10 cellular contexts compared by ENCODE assay signal in the genomic region with DNA sequence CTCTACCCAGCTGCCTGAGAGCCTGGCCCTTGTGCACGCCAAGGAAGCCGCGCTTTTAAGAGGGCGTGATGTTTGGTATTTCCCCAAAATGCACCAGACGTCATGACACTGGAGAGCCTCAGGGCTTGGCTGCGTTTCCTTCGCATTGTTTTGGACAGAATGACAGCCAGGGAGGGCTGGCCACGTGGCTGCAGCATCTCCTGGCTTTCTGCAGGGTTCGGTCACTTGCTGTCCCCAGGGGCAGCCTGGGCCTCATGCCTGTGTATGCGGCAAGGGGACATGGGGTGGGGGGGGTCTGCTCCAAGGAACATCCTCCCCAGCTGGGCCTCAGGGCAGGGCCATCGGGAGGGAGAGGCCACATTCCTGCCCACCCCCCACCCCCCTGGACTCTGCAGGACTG. TPM values are rescaled to one million over a fixed set of nuclear protein-coding genes. Genes with fewer than 3 reads are reported as not detected.
A peak's percentile ranks its signal among the peaks of the same experiment; 100 is the strongest.
DNase-seq lines count a peak whose midpoint lies in the region; ATAC-seq and TF ChIP-seq lines count a peak whose summit lies in the region.
"Had no signal": no experiment of that assay in that cellular context is flagged by ENCODE, and none has a peak within 500 bp of the region (broad histone marks: within the 10 kb centered on the region; RNA-seq: fewer than 3 reads in every experiment).

No MANE protein-coding gene starts in this region.

- DNase-seq in SIG-M5 treated with dmso at 0.1 percent for 504 hours (lab: John Stamatoyannopoulos, UW; ENCODE audit: unreplicated experiment) (peak; percentile 23), SIG-M5 (lab: John Stamatoyannopoulos, UW) (no peak), activated B cell treated with CpG ODN at 0.5 μM for 24 hours (no peak), heart right ventricle (peak; percentile 71 to 82), H7 (no peak)
- DNase-seq in stimulated activated naive CD8-positive, alpha-beta T cell treated with anti-CD3 and anti-CD28 coated beads, Interleukin-15, Interleukin-2, amounts not matched to agents 100 U/mL and 50 U/mL, for 24 hours: no peak
- DNase-seq in stimulated activated CD4-positive, alpha-beta T cell treated with anti-CD3 and anti-CD28 coated beads, Interleukin-4, amount 100 ng/mL, for 1 hour: no peak
- DNase-seq: cerebellar nuclear complex, tibial artery had no signal

- peaks cover 41% of the 10 kb centered on the region for H3K4me1 Mint-ChIP-seq in activated B cell treated with CpG ODN at 0.5 μM for 24 hours

- no peak overlapping the region for H3K4me3 Mint-ChIP-seq in activated B cell treated with CpG ODN at 0.5 μM for 24 hours

- TF ChIP-seq CTCF in activated B cell treated with CpG ODN at 0.5 μM for 24 hours (IDR thresholded peaks at IDR 0.05) (no peak), heart right ventricle (IDR thresholded peaks at IDR 0.05) (no peak)

- intact Hi-C loops in activated B cell treated with CpG ODN at 0.5 μM for 24 hours (cut with micrococcal nuclease): no loop called here
- intact Hi-C loops in heart right ventricle (cut with DNase I): loop anchor here in 4 of 10 donors (5.0 to 10.0 kb wide), 4 partner anchors 45 to 288 kb away; partner anchors contain the start of genes AHNAK2 (in 1 of the 4) and CRIP1 (in 1 of the 4)

- POLR2A ChIA-PET in activated B cell treated with CpG ODN at 0.5 μM for 24 hours (lab: Charles Lee): no interaction called here

- H3K27me3 ChIP-seq in heart right ventricle: peaks cover 8 to 93% (median 46%) of the 10 kb centered on the region in 7 donors
- H3K27me3 ChIP-seq in H7 (ENCODE audit: control insufficient read depth, insufficient read depth, low read length): peaks cover 3% of the 10 kb centered on the region; the same call in 1 of the 2 replicates

- CTCF ChIA-PET in activated B cell treated with CpG ODN at 0.5 μM for 24 hours (lab: Charles Lee): no interaction called here

- H3K4me1 ChIP-seq in heart right ventricle: peaks cover 28 to 97% (median 83%) of the 10 kb centered on the region in 9 donors

- H3K27ac Mint-ChIP-seq in activated B cell treated with CpG ODN at 0.5 μM for 24 hours: no peak overlapping the region

- WGBS in heart right ventricle, 2 donors: 9% methylated on average over 11 of the region's 11 CpGs

- no peaks in the 10 kb centered on the region for H3K9me3 Mint-ChIP-seq in activated B cell treated with CpG ODN at 0.5 μM for 24 hours

- ATAC-seq in activated B cell treated with CpG ODN at 0.5 μM for 24 hours (ENCODE audit: low read depth) (peak; percentile 41), heart right ventricle (peak; percentile 25 to 61 (median 43)), HG03139 (IDR thresholded peaks at IDR 0.05; ENCODE audit: unreplicated experiment) (no peak)
- peak; percentile 19 for ATAC-seq in stimulated activated naive CD8-positive, alpha-beta T cell treated with anti-CD3 and anti-CD28 coated beads, Interleukin-15, Interleukin-2, amounts not matched to agents 100 U/mL and 50 U/mL, for 24 hours

- H3K9me3 ChIP-seq in heart right ventricle: no peaks in the 10 kb centered on the region
- H3K9me3 ChIP-seq: tibial artery had no signal

- H3K4me3 ChIP-seq in heart right ventricle (peak overlapping the region in 5 of 10 donors; percentile 6 to 38 (median 30)), H7 (ENCODE audit: insufficient read depth, low read depth, low read length) (no peak overlapping the region)

- H3K27me3 Mint-ChIP-seq in activated B cell treated with CpG ODN at 0.5 μM for 24 hours: peaks cover 38% of the 10 kb centered on the region

- H3K36me3 Mint-ChIP-seq in activated B cell treated with CpG ODN at 0.5 μM for 24 hours (ENCODE audit: low read depth): no peaks in the 10 kb centered on the region

- H3K36me3 ChIP-seq in heart right ventricle (no peaks in the 10 kb centered on the region), H7 (replicated peaks; ENCODE audit: control insufficient read depth, insufficient read depth, low read length) (no peaks in the 10 kb centered on the region)
- H3K36me3 ChIP-seq: tibial artery had no signal

- peak overlapping the region; percentile 80 to 96 (median 88) for H3K27ac ChIP-seq in heart right ventricle
- H3K27ac ChIP-seq: tibial artery had no signal

RNA-seq across cellular contexts. Expression of gene NUDT14, which starts 16.2 kb away (rescaled TPM):
- total RNA-seq in activated B cell treated with CpG ODN at 0.5 μM for 24 hours: 15.1 and 15.2 TPM in 2 replicates
- 10 to 100 TPM; 18.9 to 33.9 (median 29.6) TPM for total RNA-seq in heart right ventricle
- 10 to 100 TPM; 15.1 to 31.1 TPM for polyA plus RNA-seq in heart right ventricle
- total RNA-seq in H7 (2014; rRNA removed; shearing (Covaris generic)): 30.4 and 33.6 TPM in 2 replicates

RNA-seq across cellular contexts. Expression of gene JAG2, which starts 28.7 kb away (rescaled TPM):
- 0.07 and 0.44 TPM in 2 replicates for total RNA-seq in activated B cell treated with CpG ODN at 0.5 μM for 24 hours
- total RNA-seq in heart right ventricle: 10 to 100 TPM; 18.5 to 42.4 (median 26.3) TPM
- 10 to 100 TPM; 23.7 to 45.5 TPM for polyA plus RNA-seq in heart right ventricle
- 13.0 and 17.9 TPM in 2 replicates for total RNA-seq in H7 (2014; rRNA removed; shearing (Covaris generic))

RNA-seq across cellular contexts. Expression of gene BTBD6, which starts 51.1 kb away (rescaled TPM):
- 17.5 and 21.0 TPM in 2 replicates for total RNA-seq in activated B cell treated with CpG ODN at 0.5 μM for 24 hours
- 10 to 100 TPM; 28.1 to 49.7 (median 32.2) TPM for total RNA-seq in heart right ventricle
- 10 to 100 TPM; 40.9 to 58.2 TPM for polyA plus RNA-seq in heart right ventricle
- 18.7 and 22.3 TPM in 2 replicates for total RNA-seq in H7 (2014; rRNA removed; shearing (Covaris generic))

Comparison
In these comparisons a context has a peak if more than half of its experiments do, and no peak if none do; other contexts are left out.
1. DNase-seq: peak in SIG-M5 treated with dmso at 0.1 percent for 504 hours (single experiment) and heart right ventricle (2 of 2); none in SIG-M5 (single experiment), activated B cell treated with CpG ODN at 0.5 μM for 24 hours (single experiment), stimulated activated naive CD8-positive, alpha-beta T cell treated with anti-CD3 and anti-CD28 coated beads, Interleukin-15, Interleukin-2, amounts not matched to agents 100 U/mL and 50 U/mL, for 24 hours (single experiment), stimulated activated CD4-positive, alpha-beta T cell treated with anti-CD3 and anti-CD28 coated beads, Interleukin-4, amount 100 ng/mL, for 1 hour (single experiment) and H7 (single experiment).